ENCODE assay signal across 2 cellular contexts in the genomic region with DNA sequence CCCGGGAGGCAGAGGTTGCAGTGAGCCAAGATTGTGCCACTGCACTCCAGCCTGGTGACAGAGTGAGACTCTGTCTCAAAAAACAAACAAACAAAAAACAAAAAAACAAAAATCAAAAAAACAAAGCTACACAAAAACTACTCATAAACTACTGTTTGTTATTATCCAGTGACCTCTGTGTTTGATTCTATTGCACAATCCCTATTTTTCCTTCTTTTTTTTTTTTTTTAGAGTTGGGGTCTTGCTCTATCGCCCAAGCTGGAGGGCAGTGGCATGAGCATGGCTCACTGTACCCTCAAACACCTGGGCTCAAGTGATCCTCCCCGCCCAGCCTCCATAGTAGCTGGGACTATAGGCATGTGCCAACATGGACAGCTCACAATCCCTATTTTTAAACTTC.
TF ChIP-seq lines count a peak whose summit lies in the region.

No MANE protein-coding gene starts in this region.

TF ChIP-seq in IMR-90, 13 proteins besides CTCF, POLR2A, EP300 and RAD21 (continued from another document):
- TF ChIP-seq RCOR1 (IDR thresholded peaks at IDR 0.05; ENCODE audit: insufficient replicate concordance, low read length): no peak

TF ChIP-seq in HEK293T, 16 proteins besides CTCF, POLR2A, EP300 and RAD21 (continued from another document):
- no peak for TF ChIP-seq LEF1 (IDR thresholded peaks at IDR 0.05; ENCODE audit: borderline replicate concordance)
